ENCODE assay signal across 31 cellular contexts in the genomic region with DNA sequence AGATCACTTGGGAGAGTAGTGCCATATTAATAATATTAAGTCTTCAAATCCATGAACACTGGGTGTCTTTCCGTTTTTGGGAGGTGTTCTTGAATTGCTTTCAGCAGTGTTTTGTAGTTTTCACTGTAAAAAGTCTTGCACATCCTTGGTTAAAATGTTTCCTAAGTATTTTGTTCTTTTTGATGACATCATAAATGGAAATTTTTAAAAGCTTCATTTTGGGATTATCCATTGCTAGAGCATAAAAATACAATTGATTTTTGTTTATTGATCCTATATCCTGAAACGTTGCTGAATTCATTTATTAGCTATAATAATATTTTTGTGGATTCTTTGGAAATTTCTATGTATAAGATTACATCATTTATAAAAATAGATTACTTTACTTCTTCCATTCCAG.
DNase-seq lines count a peak whose midpoint lies in the region; ATAC-seq, FAIRE-seq and TF ChIP-seq lines count a peak whose summit lies in the region.
"Had no signal": no experiment of that assay in that cellular context is flagged by ENCODE, and none has a peak within 500 bp of the region (broad histone marks: within the 10 kb centered on the region; RNA-seq: fewer than 3 reads in every experiment).

No MANE protein-coding gene starts in this region.

- H3K4me1 ChIP-seq in HepG2 (ENCODE audit: insufficient read depth, low read length) (no peaks in the 10 kb centered on the region), right lobe of liver (no peaks in the 10 kb centered on the region), Karpas-422 (ENCODE audit: low read length) (no peaks in the 10 kb centered on the region)
- H3K4me1 ChIP-seq: A549; BE2C; BLaER1; BLaER1 treated with 17β-estradiol and CSF1 and Interleukin-3, amounts not matched to agents 10 nM and 100 nM; Caco-2 had no signal

- no peak overlapping the region for H2AFZ ChIP-seq in HepG2 (ENCODE audit: low read length)
- no peak overlapping the region for H2AFZ ChIP-seq in Karpas-422 (ENCODE audit: low read length)

- no peak for TF ChIP-seq EP300 in HepG2 (IDR thresholded peaks at IDR 0.05; ENCODE audit: low read depth in 2 of 2, low read length in 2 of 2)
- no peak for TF ChIP-seq EP300 in HepG2 (CRISPR knock-in tag; IDR thresholded peaks at IDR 0.05; ENCODE audit: borderline replicate concordance)

- ATAC-seq in HepG2: no peak
- no peak for ATAC-seq in right lobe of liver
- ATAC-seq: A549; CD8-positive, alpha-beta T cell had no signal

- H3K36me3 ChIP-seq in HepG2 (replicated peaks in 1 of 2; ENCODE audit: control insufficient read depth in 1 of 2, insufficient read depth in 2 of 2, low read length in 2 of 2) (no peaks in the 10 kb centered on the region), right lobe of liver (no peaks in the 10 kb centered on the region), Karpas-422 (ENCODE audit: insufficient read depth, low read length) (no peaks in the 10 kb centered on the region)
- H3K36me3 ChIP-seq: BE2C; BLaER1; BLaER1 treated with 17β-estradiol and CSF1 and Interleukin-3, amounts not matched to agents 10 nM and 100 nM had no signal

- H4K20me1 ChIP-seq in HepG2 (ENCODE audit: insufficient read depth, low read length) (no peaks in the 10 kb centered on the region), Karpas-422 (ENCODE audit: insufficient read depth, low read depth, low read length) (no peaks in the 10 kb centered on the region)
- H4K20me1 ChIP-seq: BLaER1; BLaER1 treated with 17β-estradiol and CSF1 and Interleukin-3, amounts not matched to agents 10 nM and 100 nM had no signal

- H3K9me2 ChIP-seq in Karpas-422 (replicated peaks; ENCODE audit: insufficient read depth, low read length): 0 out of 2 replicates have a peak, but pooled peaks cover 4% of the 10 kb centered on the region

- H3K9ac ChIP-seq in HepG2 (ENCODE audit: insufficient read depth, low read depth, low read length): no peak overlapping the region
- no peak overlapping the region for H3K9ac ChIP-seq in Karpas-422 (ENCODE audit: low read length)
- H3K9ac ChIP-seq: BLaER1; BLaER1 treated with 17β-estradiol and CSF1 and Interleukin-3, amounts not matched to agents 10 nM and 100 nM had no signal

- BruUV-seq in HepG2 (replicated peaks; lab: Mats Ljungman, UMichigan): no TSS peak

- H3K79me2 ChIP-seq in HepG2 (ENCODE audit: insufficient read depth, low read length) (no peaks in the 10 kb centered on the region), Karpas-422 (ENCODE audit: low read length) (no peaks in the 10 kb centered on the region)

- TF ChIP-seq RAD21 in HepG2 (CRISPR knock-in tag; IDR thresholded peaks at IDR 0.05): no peak

- H3K27me3 ChIP-seq in HepG2 (ENCODE audit: control insufficient read depth in 1 of 2, insufficient read depth in 2 of 2, low read length in 2 of 2) (peaks cover 0 to under 1% of the 10 kb centered on the region in 2 experiments; a peak in 2 of 5 replicates), right lobe of liver (no peaks in the 10 kb centered on the region), Karpas-422 (ENCODE audit: low read length) (no peaks in the 10 kb centered on the region)
- H3K27me3 ChIP-seq: BE2C; BLaER1; BLaER1 treated with 17β-estradiol and CSF1 and Interleukin-3, amounts not matched to agents 10 nM and 100 nM had no signal

- FAIRE-seq in HepG2 (lab: Jason Lieb, UNC): no peak
- FAIRE-seq: A204.1, A549, D721Med had no signal

- intact Hi-C loops in HepG2 (cut with micrococcal nuclease; ENCODE audit: unreplicated experiment): no loop called here
- intact Hi-C loops in right lobe of liver (cut with DNase I): no loop called here

- H3K9me3 ChIP-seq in HepG2 (ENCODE audit: low read length): 0 out of 2 replicates have a peak, but pooled peaks cover 5% of the 10 kb centered on the region
- no peaks in the 10 kb centered on the region for H3K9me3 ChIP-seq in right lobe of liver
- H3K9me3 ChIP-seq in Karpas-422 (ENCODE audit: low read length): no peaks in the 10 kb centered on the region
- H3K9me3 ChIP-seq: BE2C had no signal

- H3K4me2 ChIP-seq in HepG2 (ENCODE audit: low read depth, low read length): no peak overlapping the region
- H3K4me2 ChIP-seq in Karpas-422 (ENCODE audit: low read depth, low read length, poor library complexity, severe bottlenecking): no peak overlapping the region
- H3K4me2 ChIP-seq: A549; BLaER1; BLaER1 treated with 17β-estradiol and CSF1 and Interleukin-3, amounts not matched to agents 10 nM and 100 nM had no signal

- H3K4me3 ChIP-seq in HepG2 (replicated peaks in 1 of 3; ENCODE audit: insufficient read depth in 1 of 3, low read depth in 2 of 3, low read length in 3 of 3) (no peak overlapping the region), right lobe of liver (no peak overlapping the region), Karpas-422 (ENCODE audit: low read length) (no peak overlapping the region)
- H3K4me3 ChIP-seq: A549; BLaER1; BLaER1 treated with 17β-estradiol and CSF1 and Interleukin-3, amounts not matched to agents 10 nM and 100 nM had no signal

- 0% methylated on average over 2 of the region's 2 CpGs for WGBS in HepG2 (ENCODE audit: low lambda C conversion rate)
- WGBS in right lobe of liver (ENCODE audit: insufficient coverage, low coverage, low lambda C conversion rate, missing lambda C conversion rate): 26% methylated on average over 2 of the region's 2 CpGs

- CTCF ChIA-PET in HepG2 (lab: Yijun Ruan, JAX; ENCODE audit: low intra/inter-chr PET ratio, low total read pairs): no interaction called here

- H3K27ac ChIP-seq in HepG2 (ENCODE audit: extremely low read length, insufficient read depth, low read length): no peak overlapping the region
- H3K27ac ChIP-seq in right lobe of liver: no peak overlapping the region
- H3K27ac ChIP-seq in Karpas-422 (ENCODE audit: low read length): no peak overlapping the region
- H3K27ac ChIP-seq: 22Rv1; A549; BLaER1; BLaER1 treated with 17β-estradiol and CSF1 and Interleukin-3, amounts not matched to agents 10 nM and 100 nM; C4-2B had no signal

- in situ Hi-C loops in HepG2 (cut with HindIII; ENCODE audit: extremely low pct_ligation_motif_present, low pct_unique_long_range_greater_than_20kb): no loop called here

- no peak for DNase-seq in HepG2 (ENCODE audit: low spot score)
- no peak for DNase-seq in right lobe of liver
- DNase-seq in Karpas-422: peak; percentile 20
- DNase-seq in foreskin melanocyte: no peak
- DNase-seq: 8988T; ACHN; AML-193; BE2C; C1 segment of cervical spinal cord; Caco-2; Calu3; CD4-positive, alpha-beta memory T cell; CD4-positive, alpha-beta T cell; CD4-positive, CD25-positive, alpha-beta regulatory T cell; CD8-positive, alpha-beta memory T cell; CD8-positive, alpha-beta T cell; COR-L47; DMS 273 treated with DMSO at 0.1 percent for 48 hours; DMS153; DMS53; DMS79; DMS79 treated with DMSO at 0.1 percent for 48 hours; DND-41; EL had no signal

- TF ChIP-seq CTCF in HepG2 (CRISPR knock-in tag; IDR thresholded peaks at IDR 0.05) (no peak), right lobe of liver (IDR thresholded peaks at IDR 0.05) (no peak)

- TF ChIP-seq POLR2A in HepG2 (IDR thresholded peaks at IDR 0.05; ENCODE audit: insufficient read depth in 1 of 2, low read depth in 2 of 2, low read length in 2 of 2): no peak
- no peak for TF ChIP-seq POLR2A in right lobe of liver (IDR thresholded peaks at IDR 0.05)

- POLR2A ChIA-PET in HepG2 (lab: Yijun Ruan, JAX): no interaction called here

TF ChIP-seq in HepG2, 621 proteins besides CTCF, POLR2A, EP300 and RAD21 (continues in another document):
- TF ChIP-seq REL (CRISPR knock-in tag; conservative IDR thresholded peaks at IDR 0.05): no peak
- TF ChIP-seq CREB1 (IDR thresholded peaks at IDR 0.05): peak; percentile 44
- TF ChIP-seq CREB1 (CRISPR knock-in tag; IDR thresholded peaks at IDR 0.05): no peak
- TF ChIP-seq ZNF383 (CRISPR knock-in tag; IDR thresholded peaks at IDR 0.05; ENCODE audit: borderline replicate concordance): no peak
- TF ChIP-seq SATB2 (CRISPR knock-in tag; IDR thresholded peaks at IDR 0.05): no peak
- peak; percentile 92 for TF ChIP-seq ATF7 (IDR thresholded peaks at IDR 0.05)
- no peak for TF ChIP-seq ATF7 (CRISPR knock-in tag; IDR thresholded peaks at IDR 0.05)
- no peak for TF ChIP-seq FOXO1 (CRISPR knock-in tag; IDR thresholded peaks at IDR 0.05)
- no peak for TF ChIP-seq TP53 (CRISPR knock-in tag; conservative IDR thresholded peaks at IDR 0.05)
- TF ChIP-seq ZSCAN9 (CRISPR knock-in tag; IDR thresholded peaks at IDR 0.05; ENCODE audit: borderline replicate concordance): no peak
- TF ChIP-seq ATRX (CRISPR knock-in tag; IDR thresholded peaks at IDR 0.05; ENCODE audit: borderline replicate concordance): no peak
